25 cellular contexts compared by ENCODE assay signal in the genomic region with DNA sequence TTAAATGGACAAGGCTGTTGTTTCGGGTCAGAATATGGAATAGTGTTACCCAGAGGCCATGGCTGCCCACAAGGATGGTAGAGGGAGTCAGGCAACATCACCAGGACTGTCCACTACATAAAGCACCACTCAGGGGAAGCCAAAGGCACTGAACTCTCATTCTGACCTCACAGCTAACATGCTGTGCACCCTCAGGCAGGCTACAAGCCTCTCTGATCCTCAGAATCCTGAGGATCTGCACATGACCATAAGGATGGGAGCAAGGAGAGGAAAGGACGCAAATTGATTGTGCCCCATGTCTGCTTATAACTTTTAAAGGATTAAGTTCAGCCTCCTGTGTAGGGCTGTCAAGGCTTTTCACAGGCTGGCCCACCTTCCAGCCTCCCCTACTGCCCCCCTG. TPM values are rescaled to one million over a fixed set of nuclear protein-coding genes. Genes with fewer than 3 reads are reported as not detected.
DNase-seq lines count a peak whose midpoint lies in the region; ATAC-seq, FAIRE-seq and TF ChIP-seq lines count a peak whose summit lies in the region.
"Had no signal": no experiment of that assay in that cellular context is flagged by ENCODE, and none has a peak within 500 bp of the region (broad histone marks: within the 10 kb centered on the region; RNA-seq: fewer than 3 reads in every experiment).

No MANE protein-coding gene starts in this region.

- H3K9ac ChIP-seq in IMR-90 (ENCODE audit: low read depth, low read length) (peak overlapping the region; percentile 47), endodermal cell (ENCODE audit: extremely low read depth, low read length, poor library complexity, severe bottlenecking) (no peak overlapping the region), neuronal stem cell (ENCODE audit: low read depth, low read length, poor library complexity) (no peak overlapping the region)
- H3K9ac ChIP-seq: BLaER1 treated with 17β-estradiol and CSF1 and Interleukin-3, amounts not matched to agents 10 nM and 100 nM; parathyroid adenoma had no signal

- H3K79me1 ChIP-seq in IMR-90 (ENCODE audit: low read depth in 1 of 2, low read length in 2 of 2) (peaks cover 0 to 9% of the 10 kb centered on the region in 2 experiments; a peak in 2 of 4 replicates), neuronal stem cell (ENCODE audit: low read depth, low read length) (peaks cover 2% of the 10 kb centered on the region)

- H3K36me3 ChIP-seq in IMR-90 (ENCODE audit: control insufficient read depth, insufficient read depth, low read length) (no peaks in the 10 kb centered on the region), endodermal cell (ENCODE audit: control insufficient read depth, insufficient read depth, low read length) (no peaks in the 10 kb centered on the region), neuronal stem cell (replicated peaks in 1 of 2; ENCODE audit: control insufficient read depth in 2 of 2, insufficient read depth in 2 of 2, low read length in 2 of 2) (no peaks in the 10 kb centered on the region)
- H3K36me3 ChIP-seq: BLaER1 treated with 17β-estradiol and CSF1 and Interleukin-3, amounts not matched to agents 10 nM and 100 nM; right atrium auricular region had no signal

- POLR2A ChIA-PET in A549 (lab: Yijun Ruan, JAX) = no interaction called here
- POLR2A ChIA-PET in IMR-90 (lab: Charles Lee; ENCODE audit: unreplicated experiment) = no interaction called here

- TF ChIP-seq EP300 in A549 (IDR thresholded peaks at IDR 0.05) = no peak

- H4K91ac ChIP-seq in IMR-90 (ENCODE audit: insufficient read depth, low read depth, low read length) = peak overlapping the region; percentile 99
- no peak overlapping the region for H4K91ac ChIP-seq in neuronal stem cell (ENCODE audit: low read depth, low read length, poor library complexity)

- H3K4me3 Mint-ChIP-seq in endodermal cell = no peak overlapping the region
- H3K4me3 Mint-ChIP-seq: activated CD4-positive, alpha-beta T cell treated with anti-CD3 and anti-CD28 coated beads, Interleukin-2, amount 10 ng/mL, durations not matched to agents 7 days and 5 days; activated naive CD4-positive, alpha-beta T cell treated with anti-CD3 and anti-CD28 coated beads, Interleukin-2, amount 50 U/mL, for 24 hours; activated T-cell treated with anti-CD3 and anti-CD28 coated beads, Interleukin-2, amount 50 U/mL, for 72 hours; memory B cell; natural killer cell had no signal

- 94% methylated on average over 2 of the region's 2 CpGs for WGBS in A549 (ENCODE audit: missing lambda C conversion rate)
- WGBS in IMR-90 (ENCODE audit: extremely low coverage in 2 of 2, insufficient read length in 1 of 2), 2 experiments = no CpG with 5 or more reads among the region's 2 CpGs
- WGBS in endodermal cell (ENCODE audit: insufficient coverage in 1 of 2, insufficient read length in 1 of 2), 2 experiments = 88 to 93% methylated on average over 1 to 2 of the region's 2 CpGs
- no CpG with 5 or more reads among the region's 2 CpGs for WGBS in neuronal stem cell (ENCODE audit: extremely low coverage in 2 of 2, insufficient read length in 2 of 2, insufficient replicate concordance in 1 of 2), 2 donors

- H3K18ac ChIP-seq in IMR-90 (ENCODE audit: low read depth, low read length) (peak overlapping the region; percentile 92), neuronal stem cell (ENCODE audit: low read length) (peak overlapping the region; percentile 2)

- H2BK12ac ChIP-seq in neuronal stem cell (ENCODE audit: low read length) = no peak overlapping the region

- ATAC-seq in A549 = no peak
- ATAC-seq in IMR-90 (ENCODE audit: low read depth) = no peak
- ATAC-seq in HG03571 (IDR thresholded peaks at IDR 0.05; ENCODE audit: unreplicated experiment) = no peak
- no peak for ATAC-seq in GM19452 (IDR thresholded peaks at IDR 0.05; ENCODE audit: unreplicated experiment)
- ATAC-seq: natural killer cell had no signal

- H2AK9ac ChIP-seq in IMR-90 (replicated peaks; ENCODE audit: low read depth, low read length, poor library complexity) = peak overlapping the region; percentile 89

- no peak for FAIRE-seq in A549 (lab: Jason Lieb, UNC)
- FAIRE-seq: astrocyte had no signal

- in situ Hi-C loops in IMR-90 (cut with MboI; ENCODE audit: low sequenced_read_pairs) = no loop called here

- H3K27me3 ChIP-seq in IMR-90 (ENCODE audit: control insufficient read depth, insufficient read depth, low read length) (no peaks in the 10 kb centered on the region), endodermal cell (ENCODE audit: control insufficient read depth, insufficient read depth, low read length, poor library complexity, severe bottlenecking) (no peaks in the 10 kb centered on the region), neuronal stem cell (ENCODE audit: control insufficient read depth in 3 of 3, insufficient read depth in 3 of 3, low read depth in 1 of 3, low read length in 3 of 3) (peaks cover 0 to 1% (median 0%) of the 10 kb centered on the region in 3 experiments)
- H3K27me3 ChIP-seq: BLaER1 treated with 17β-estradiol and CSF1 and Interleukin-3, amounts not matched to agents 10 nM and 100 nM; right atrium auricular region had no signal

- peak overlapping the region; percentile 99 for H3K23ac ChIP-seq in IMR-90 (ENCODE audit: low read depth, low read length)
- no peak overlapping the region for H3K23ac ChIP-seq in neuronal stem cell (ENCODE audit: low read depth, low read length, poor library complexity)

- TF ChIP-seq POLR2A in A549 (IDR thresholded peaks at IDR 0.05; ENCODE audit: low read length) = no peak
- TF ChIP-seq POLR2A in IMR-90 (IDR thresholded peaks at IDR 0.05; ENCODE audit: low read depth, low read length) = no peak

- no peaks in the 10 kb centered on the region for H3K9me3 ChIP-seq in A549
- no peaks in the 10 kb centered on the region for H3K9me3 ChIP-seq in IMR-90 (ENCODE audit: control insufficient read depth, insufficient read depth, low read length)
- no peaks in the 10 kb centered on the region for H3K9me3 ChIP-seq in endodermal cell (ENCODE audit: control insufficient read depth, low read length)
- H3K9me3 ChIP-seq in neuronal stem cell (replicated peaks in 1 of 2; ENCODE audit: control insufficient read depth in 2 of 2, insufficient read depth in 1 of 2, low read depth in 1 of 2, low read length in 2 of 2) = no peaks in the 10 kb centered on the region
- H3K9me3 ChIP-seq: BLaER1 treated with 17β-estradiol and CSF1 and Interleukin-3, amounts not matched to agents 10 nM and 100 nM; right atrium auricular region had no signal

- H3K56ac ChIP-seq in IMR-90 (ENCODE audit: extremely low read depth, insufficient read depth, low read length) = peak overlapping the region; percentile 45

- TF ChIP-seq RAD21 in A549 (conservative IDR thresholded peaks at IDR 0.05 in 1 of 2, IDR thresholded peaks at IDR 0.05 in 1 of 2) = no peak
- TF ChIP-seq RAD21 in IMR-90 (IDR thresholded peaks at IDR 0.05; ENCODE audit: low read length) = no peak

- H3K4me2 ChIP-seq in A549 (peak overlapping the region; percentile 86), IMR-90 (ENCODE audit: low read depth, low read length) (no peak overlapping the region), neuronal stem cell (ENCODE audit: insufficient read depth, low read length, poor library complexity, severe bottlenecking) (no peak overlapping the region)

- no peak overlapping the region for H3K4me3 ChIP-seq in A549
- H3K4me3 ChIP-seq in IMR-90 (ENCODE audit: insufficient read depth, low read depth, low read length) = no peak overlapping the region
- no peak overlapping the region for H3K4me3 ChIP-seq in endodermal cell (ENCODE audit: low read length)
- H3K4me3 ChIP-seq in neuronal stem cell (ENCODE audit: low read length in 2 of 2) = no peak overlapping the region
- H3K4me3 ChIP-seq: BLaER1 treated with 17β-estradiol and CSF1 and Interleukin-3, amounts not matched to agents 10 nM and 100 nM; right atrium auricular region had no signal

- DNase-seq in A549 (ENCODE audit: low read depth in 1 of 2, low spot score in 1 of 2) = no peak
- DNase-seq in IMR-90 = no peak
- no peak for DNase-seq in endodermal cell
- no peak for DNase-seq in neuronal stem cell (ENCODE audit: low spot score)
- DNase-seq in stimulated activated CD4-positive, alpha-beta T cell treated with anti-CD3 and anti-CD28 coated beads, Interleukin-4, amount 100 ng/mL, for 1 hour = no peak
- DNase-seq: activated CD4-positive, alpha-beta T cell treated with anti-CD3 and anti-CD28 coated beads, Interleukin-2, amount 10 ng/mL, durations not matched to agents 7 days and 5 days; cerebellar nuclear complex; DND-41; GOT3; natural killer cell; NCI-H1092; NCI-H1930; T-helper 2 cell had no signal

- peak overlapping the region; percentile 99 for H2BK20ac ChIP-seq in IMR-90 (ENCODE audit: low read depth, low read length)

- CTCF ChIA-PET in A549 (lab: Yijun Ruan, JAX) (interaction anchor here (1.1 to 3.5 kb wide), 5 partner anchors 10 to 42 kb away, joined by 3 to 23 read pairs (median 4); no protein-coding TSS in a partner anchor), IMR-90 (lab: Yijun Ruan, JAX) (interaction anchor here (1.0 to 1.8 kb wide), 2 partner anchors 43 to 62 kb away, joined by 3 to 9 read pairs; no protein-coding TSS in a partner anchor)

- H2BK5ac ChIP-seq in IMR-90 (ENCODE audit: low read depth, low read length, poor library complexity, severe bottlenecking) = peak overlapping the region; percentile 96
- H2BK5ac ChIP-seq in neuronal stem cell (ENCODE audit: low read length) = no peak overlapping the region

- no peak overlapping the region for H2AFZ ChIP-seq in IMR-90 (replicated peaks; ENCODE audit: low read length, poor library complexity)
- H2AFZ ChIP-seq in neuronal stem cell (ENCODE audit: low read length) = no peak overlapping the region
- H2AFZ ChIP-seq: parathyroid adenoma had no signal

- H3K4ac ChIP-seq in IMR-90 (ENCODE audit: low read depth, low read length) = peak overlapping the region; percentile 99
- no peak overlapping the region for H3K4ac ChIP-seq in neuronal stem cell (ENCODE audit: low read length)

- H3K27me3 Mint-ChIP-seq in endodermal cell (ENCODE audit: insufficient read depth) = peaks cover 4% of the 10 kb centered on the region
- H3K27me3 Mint-ChIP-seq: activated CD4-positive, alpha-beta T cell treated with anti-CD3 and anti-CD28 coated beads, Interleukin-2, amount 10 ng/mL, durations not matched to agents 7 days and 5 days; activated naive CD4-positive, alpha-beta T cell treated with anti-CD3 and anti-CD28 coated beads, Interleukin-2, amount 50 U/mL, for 24 hours had no signal

- H3K27ac Mint-ChIP-seq in endodermal cell = peak overlapping the region; percentile 43
- H3K27ac Mint-ChIP-seq: activated CD4-positive, alpha-beta T cell treated with anti-CD3 and anti-CD28 coated beads, Interleukin-2, amount 10 ng/mL, durations not matched to agents 7 days and 5 days; activated naive CD4-positive, alpha-beta T cell treated with anti-CD3 and anti-CD28 coated beads, Interleukin-2, amount 50 U/mL, for 24 hours; activated T-cell treated with anti-CD3 and anti-CD28 coated beads, Interleukin-2, amount 50 U/mL, for 72 hours; memory B cell; natural killer cell had no signal

- peaks cover 72% of the 10 kb centered on the region for H3K4me1 ChIP-seq in A549
- peaks cover 38% of the 10 kb centered on the region for H3K4me1 ChIP-seq in IMR-90 (ENCODE audit: control insufficient read depth, insufficient read depth, low read length)
- H3K4me1 ChIP-seq in endodermal cell (ENCODE audit: control insufficient read depth, insufficient read depth, low read length) = peaks cover 41% of the 10 kb centered on the region
- peaks cover 12 to 18% of the 10 kb centered on the region in 2 donors for H3K4me1 ChIP-seq in neuronal stem cell (ENCODE audit: control insufficient read depth in 2 of 2, insufficient read depth in 1 of 2, low read depth in 1 of 2, low read length in 2 of 2)
- H3K4me1 ChIP-seq: parathyroid adenoma had no signal

- peak overlapping the region; percentile 99 for H2AK5ac ChIP-seq in IMR-90 (ENCODE audit: low read depth, low read length)
- no peak overlapping the region for H2AK5ac ChIP-seq in neuronal stem cell (ENCODE audit: low read depth, low read length)

- peaks cover 34% of the 10 kb centered on the region for H3K9me1 ChIP-seq in IMR-90 (ENCODE audit: insufficient read depth, low read length)

- H3K36me3 Mint-ChIP-seq in endodermal cell (ENCODE audit: low read depth) = no peaks in the 10 kb centered on the region
- H3K36me3 Mint-ChIP-seq: activated naive CD4-positive, alpha-beta T cell treated with anti-CD3 and anti-CD28 coated beads, Interleukin-2, amount 50 U/mL, for 24 hours; memory B cell; natural killer cell had no signal

- intact Hi-C loops in IMR-90 (cut with micrococcal nuclease) = no loop called here

- peaks cover 64% of the 10 kb centered on the region for H3K4me1 Mint-ChIP-seq in endodermal cell
- H3K4me1 Mint-ChIP-seq: memory B cell, natural killer cell had no signal

- TF ChIP-seq CTCF in A549 (IDR thresholded peaks at IDR 0.05) = no peak
- no peak for TF ChIP-seq CTCF in IMR-90 (conservative IDR thresholded peaks at IDR 0.05; ENCODE audit: low read depth, low read length)
- no peak for TF ChIP-seq CTCF in endodermal cell (conservative IDR thresholded peaks at IDR 0.05)

- no peaks in the 10 kb centered on the region for H4K20me1 ChIP-seq in IMR-90 (ENCODE audit: insufficient read depth, low read length)
- H4K20me1 ChIP-seq: BLaER1 treated with 17β-estradiol and CSF1 and Interleukin-3, amounts not matched to agents 10 nM and 100 nM had no signal

- dilution Hi-C loops in IMR-90 (cut with HindIII; ENCODE audit: low sequenced_read_pairs, unreplicated experiment) = no loop called here

- peak overlapping the region; percentile 86 to 87 for H3K27ac ChIP-seq in A549
- peak overlapping the region; percentile 93 for H3K27ac ChIP-seq in IMR-90 (ENCODE audit: insufficient read depth, low read length)
- H3K27ac ChIP-seq in endodermal cell (ENCODE audit: low read depth, low read length) = no peak overlapping the region
- no peak overlapping the region for H3K27ac ChIP-seq in neuronal stem cell (replicated peaks; ENCODE audit: low read length)
- H3K27ac ChIP-seq: HL-60, parathyroid adenoma, RWPE1, VCaP had no signal

- H3K14ac ChIP-seq in IMR-90 (replicated peaks; ENCODE audit: low read depth, low read length) (peak overlapping the region; percentile 98), neuronal stem cell (ENCODE audit: low read length) (no peak overlapping the region)

- H2BK120ac ChIP-seq in IMR-90 (ENCODE audit: low read depth, low read length) (peak overlapping the region; percentile 100), neuronal stem cell (ENCODE audit: low read depth, low read length) (no peak overlapping the region)

- peak overlapping the region; percentile 77 for H4K5ac ChIP-seq in IMR-90 (ENCODE audit: low read depth, low read length)

- no peaks in the 10 kb centered on the region for H3K9me3 Mint-ChIP-seq in endodermal cell
- H3K9me3 Mint-ChIP-seq: activated CD4-positive, alpha-beta T cell treated with anti-CD3 and anti-CD28 coated beads, Interleukin-2, amount 10 ng/mL, durations not matched to agents 7 days and 5 days; activated naive CD4-positive, alpha-beta T cell treated with anti-CD3 and anti-CD28 coated beads, Interleukin-2, amount 50 U/mL, for 24 hours; activated T-cell treated with anti-CD3 and anti-CD28 coated beads, Interleukin-2, amount 50 U/mL, for 72 hours; memory B cell; natural killer cell had no signal

- no TSS peak for BruUV-seq in IMR-90 (replicated peaks; lab: Mats Ljungman, UMichigan)

- H4K8ac ChIP-seq in IMR-90 (ENCODE audit: low read depth in 2 of 2, low read length in 2 of 2) (peak overlapping the region; percentile 94), neuronal stem cell (ENCODE audit: low read depth, low read length) (no peak overlapping the region)

- H2BK15ac ChIP-seq in IMR-90 (ENCODE audit: low read depth, low read length) (peak overlapping the region; percentile 98; the same call in 2 of the 3 replicates), neuronal stem cell (ENCODE audit: low read length) (no peak overlapping the region)

RNA-seq across cellular contexts. Expression of gene PLEKHA6, which starts 38.7 kb away (rescaled TPM):
- polyA plus RNA-seq in A549 (2011; rRNA removed) = 13.0 and 16.4 TPM in 2 replicates
- polyA plus RNA-seq in A549 (2012; cell fraction: cytosol; rRNA removed) = 12.1 and 14.8 TPM in 2 replicates
- polyA plus RNA-seq in A549 (2012; cell fraction: nucleus; rRNA removed) = 54.7 and 55.1 TPM in 2 replicates
- 17.9 to 26.2 TPM (median 23.4 TPM) in 3 replicates for polyA plus RNA-seq in A549 (2017; fragmentation: RNase III; extraction: RNeasy Plus Mini Kit Qiagen cat#74134 plus additional on column Dnase treatment)
- 12.4 and 13.0 TPM in 2 replicates for polyA minus RNA-seq in A549 (2011; rRNA and poly(A)+ RNA removed)
- 5.0 and 8.2 TPM in 2 replicates for total RNA-seq in IMR-90 (2012; rRNA removed)
- polyA plus RNA-seq in IMR-90 (2012; rRNA removed) = 19.9 and 20.6 TPM in 2 replicates
- polyA plus RNA-seq in IMR-90 (2012; cell fraction: cytosol; rRNA removed) = 10.7 and 13.6 TPM in 2 replicates
- polyA plus RNA-seq in IMR-90 (2012; cell fraction: nucleus; rRNA removed; ENCODE audit: low replicate concordance) = 59.8 and 70.3 TPM in 2 replicates
- 10 to 100 TPM; 37.0 to 43.3 TPM for total RNA-seq in endodermal cell
- 15.0 TPM for polyA plus RNA-seq in endodermal cell (2013, experiment 1 of 2)
- polyA plus RNA-seq in endodermal cell (2013, experiment 2 of 2) = 14.0 TPM
- polyA plus RNA-seq in neuronal stem cell (2013, experiment 1 of 2) = 0.49 TPM
- 0.48 TPM for polyA plus RNA-seq in neuronal stem cell (2013, experiment 2 of 2)
- total RNA-seq: activated CD4-positive, alpha-beta T cell treated with anti-CD3 and anti-CD28 coated beads, Interleukin-2, amount 10 ng/mL, durations not matched to agents 7 days and 5 days had no signal

Comparison
In these comparisons a context has a peak if more than half of its experiments do, and no peak if none do; other contexts are left out.
1. H3K27ac ChIP-seq: peak in A549 (2 of 2) and IMR-90 (single experiment); none in endodermal cell (single experiment) and neuronal stem cell (single experiment).